In the genomic region with DNA sequence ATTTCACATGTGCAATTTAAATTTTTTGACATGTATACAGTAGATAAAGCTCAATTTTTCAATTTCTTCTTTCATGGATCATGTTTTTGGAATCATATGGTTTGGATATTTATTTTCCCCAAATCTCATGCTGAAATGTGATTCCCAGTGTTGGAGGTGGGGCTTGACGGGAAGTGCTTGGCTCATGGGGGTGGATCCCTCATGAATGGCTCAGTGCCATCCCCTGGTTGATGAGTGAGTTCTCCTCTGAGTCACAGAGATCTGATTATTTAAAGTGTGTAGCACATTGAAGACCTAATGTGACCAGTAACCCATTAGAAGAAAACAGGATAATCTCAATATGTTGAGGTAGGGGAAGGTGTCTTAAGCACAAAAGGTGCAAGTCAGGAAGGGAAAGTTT, we compare ENCODE assay signal across 9 cellular contexts. TPM values are rescaled to one million over a fixed set of nuclear protein-coding genes. Genes with fewer than 3 reads are reported as not detected.
DNase-seq lines count a peak whose midpoint lies in the region; ATAC-seq lines count a peak whose summit lies in the region.
"Had no signal": no experiment of that assay in that cellular context is flagged by ENCODE, and none has a peak within 500 bp of the region (broad histone marks: within the 10 kb centered on the region; RNA-seq: fewer than 3 reads in every experiment).

No MANE protein-coding gene starts in this region.

- H3K4me1 Mint-ChIP-seq in CD8-positive, alpha-beta memory T cell = peaks cover 31 to 36% (median 33%) of the 10 kb centered on the region in 3 donors

- ATAC-seq in right cardiac atrium (peak; percentile 89 to 91), GM18519 (IDR thresholded peaks at IDR 0.05; ENCODE audit: low FRiP score, unreplicated experiment) (no peak)
- ATAC-seq: Panc1 had no signal

- H3K27ac ChIP-seq in angular gyrus (ENCODE audit: low read depth, low read length) = peak overlapping the region; percentile 96
- H3K27ac ChIP-seq in right cardiac atrium (ENCODE audit: low read length) = no peak overlapping the region
- peak overlapping the region; percentile 89 for H3K27ac ChIP-seq in rectal smooth muscle tissue (ENCODE audit: low read depth, low read length)
- no peak overlapping the region for H3K27ac ChIP-seq in CD8-positive, alpha-beta memory T cell (ENCODE audit: low read depth, low read length)

- WGBS in right cardiac atrium = 8% methylated on average over 1 of the region's 1 CpG

- peak overlapping the region; percentile 76 for H3K4me3 ChIP-seq in right cardiac atrium (ENCODE audit: low read length)
- peak overlapping the region; percentile 58 for H3K4me3 ChIP-seq in rectal smooth muscle tissue (ENCODE audit: low read length)
- H3K4me3 ChIP-seq in CD8-positive, alpha-beta memory T cell (ENCODE audit: low read length) = no peak overlapping the region

- DNase-seq in HK-2 (ENCODE audit: unreplicated experiment) (peak; percentile 55), right cardiac atrium (peak; percentile 89 to 92 (median 90)), NCI-H774 (lab: John Stamatoyannopoulos, UW) (no peak), SK-N-DZ (ENCODE audit: low spot score) (no peak)
- DNase-seq in CD8-positive, alpha-beta memory T cell = no peak

- H3K4me3 Mint-ChIP-seq in CD8-positive, alpha-beta memory T cell = no peak overlapping the region

- POLR2A ChIA-PET in CD8-positive, alpha-beta memory T cell (lab: Charles Lee) = no interaction called here

- H3K4me1 ChIP-seq in right cardiac atrium (ENCODE audit: control insufficient read depth, insufficient read depth, low read length) (no peaks in the 10 kb centered on the region), rectal smooth muscle tissue (ENCODE audit: control insufficient read depth, insufficient read depth, low read length) (peaks cover 5% of the 10 kb centered on the region)
- H3K4me1 ChIP-seq in CD8-positive, alpha-beta memory T cell (ENCODE audit: insufficient read depth, low read length) = peaks cover 25% of the 10 kb centered on the region

- no peaks in the 10 kb centered on the region for H3K27me3 Mint-ChIP-seq in CD8-positive, alpha-beta memory T cell

- H3K36me3 ChIP-seq in rectal smooth muscle tissue (ENCODE audit: control insufficient read depth, insufficient read depth, low read length) = no peaks in the 10 kb centered on the region
- H3K36me3 ChIP-seq in CD8-positive, alpha-beta memory T cell (ENCODE audit: insufficient read depth, low read length) = no peaks in the 10 kb centered on the region

- no peak overlapping the region for H3K9ac ChIP-seq in rectal smooth muscle tissue (ENCODE audit: low read length)

- intact Hi-C loops in right cardiac atrium (cut with DNase I) = no loop called here

- H3K9me3 ChIP-seq in right cardiac atrium (ENCODE audit: control insufficient read depth, low read length) = no peaks in the 10 kb centered on the region
- no peaks in the 10 kb centered on the region for H3K9me3 ChIP-seq in CD8-positive, alpha-beta memory T cell (ENCODE audit: low read length)

- no peak overlapping the region for H3K27ac Mint-ChIP-seq in CD8-positive, alpha-beta memory T cell

- H3K27me3 ChIP-seq in right cardiac atrium (ENCODE audit: control insufficient read depth, insufficient read depth) (no peaks in the 10 kb centered on the region), rectal smooth muscle tissue (ENCODE audit: control insufficient read depth, insufficient read depth, low read length) (no peaks in the 10 kb centered on the region)
- no peaks in the 10 kb centered on the region for H3K27me3 ChIP-seq in CD8-positive, alpha-beta memory T cell (ENCODE audit: insufficient read depth, low read length, poor library complexity, severe bottlenecking)

- CTCF ChIA-PET in CD8-positive, alpha-beta memory T cell (lab: Charles Lee) = interaction anchor here (1.4 kb wide), 1 partner anchor 796 kb away, joined by 5 read pairs; no protein-coding TSS in a partner anchor

- no peaks in the 10 kb centered on the region for H3K9me3 Mint-ChIP-seq in CD8-positive, alpha-beta memory T cell

- peaks cover 0 to 13% (median 3%) of the 10 kb centered on the region in 3 donors for H3K36me3 Mint-ChIP-seq in CD8-positive, alpha-beta memory T cell

RNA-seq across cellular contexts. Expression of a gene that starts 9.1 kb away (rescaled TPM):
- 10 to 100 TPM; 29.5 to 43.1 (median 34.1) TPM for total RNA-seq in right cardiac atrium
- polyA plus RNA-seq in right cardiac atrium = 34.1 TPM
- total RNA-seq in CD8-positive, alpha-beta memory T cell = 100 to 1,000 TPM; 175 to 186 TPM
- 126 TPM for polyA plus RNA-seq in CD8-positive, alpha-beta memory T cell
- polyA plus RNA-seq in SK-N-DZ (2014; cell fraction: cytosol; rRNA removed) = 0.30 and 0.88 TPM in 2 replicates
- polyA plus RNA-seq in SK-N-DZ (2014; cell fraction: nucleus; rRNA removed) = 0.91 and 1.1 TPM in 2 replicates

Comparison
In these comparisons a context has a peak if more than half of its experiments do, and no peak if none do; other contexts are left out.
1. DNase-seq: peak in HK-2 (single experiment) and right cardiac atrium (3 of 3); none in CD8-positive, alpha-beta memory T cell (0 of 5), NCI-H774 (single experiment) and SK-N-DZ (single experiment).
2. H3K27ac ChIP-seq: peak in angular gyrus (single experiment) and rectal smooth muscle tissue (single experiment); none in right cardiac atrium (single experiment) and CD8-positive, alpha-beta memory T cell (single experiment).